In the genomic region with DNA sequence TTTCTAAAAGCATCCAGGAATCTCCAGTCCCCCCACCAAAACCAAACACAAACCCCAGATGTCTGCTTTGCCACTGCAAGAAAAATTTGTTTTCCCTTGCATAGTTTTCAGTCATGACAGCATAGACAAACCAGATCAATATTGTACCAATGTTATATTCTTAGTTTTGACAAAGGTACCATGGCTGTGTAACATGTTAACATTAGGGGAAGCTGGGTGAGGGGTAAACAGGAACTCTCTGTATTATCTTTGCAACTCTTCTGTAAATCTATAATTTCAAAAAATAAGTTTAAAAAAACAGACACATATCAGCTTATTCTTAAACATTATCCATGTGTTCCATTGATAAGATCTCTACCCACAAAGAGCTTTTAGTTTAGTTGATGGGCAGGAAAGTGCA, we compare ENCODE assay signal across 18 cellular contexts. TPM values are rescaled to one million over a fixed set of nuclear protein-coding genes. Genes with fewer than 3 reads are reported as not detected.
DNase-seq lines count a peak whose midpoint lies in the region; ATAC-seq and TF ChIP-seq lines count a peak whose summit lies in the region.
"Had no signal": no experiment of that assay in that cellular context is flagged by ENCODE, and none has a peak within 500 bp of the region (broad histone marks: within the 10 kb centered on the region; RNA-seq: fewer than 3 reads in every experiment).

No MANE protein-coding gene starts in this region.

- no peaks in the 10 kb centered on the region for H3K27me3 Mint-ChIP-seq in stimulated activated naive CD8-positive, alpha-beta T cell treated with anti-CD3 and anti-CD28 coated beads, Interleukin-15, Interleukin-2, amounts not matched to agents 100 ng/mL and 50 ng/mL, for 24 hours
- no peaks in the 10 kb centered on the region for H3K27me3 Mint-ChIP-seq in stimulated activated naive CD8-positive, alpha-beta T cell treated with anti-CD3 and anti-CD28 coated beads, Interleukin-15, amount 100 ng/mL, for 72 hours
- H3K27me3 Mint-ChIP-seq: CD4-positive, alpha-beta memory T cell had no signal

- no peaks in the 10 kb centered on the region for H3K4me1 Mint-ChIP-seq in stimulated activated naive CD8-positive, alpha-beta T cell treated with anti-CD3 and anti-CD28 coated beads, Interleukin-15, Interleukin-2, amounts not matched to agents 100 ng/mL and 50 ng/mL, for 24 hours (ENCODE audit: low read depth)
- H3K4me1 Mint-ChIP-seq in stimulated activated naive CD8-positive, alpha-beta T cell treated with anti-CD3 and anti-CD28 coated beads, Interleukin-15, amount 100 ng/mL, for 72 hours: no peaks in the 10 kb centered on the region
- no peaks in the 10 kb centered on the region for H3K4me1 Mint-ChIP-seq in stimulated activated effector memory CD8-positive, alpha-beta T cell treated with anti-CD3 and anti-CD28 coated beads, Interleukin-12 subunit alpha, Interleukin-12 subunit beta, amount 100 ng/mL, for 72 hours
- H3K4me1 Mint-ChIP-seq: CD14-positive monocyte; CD4-positive, alpha-beta memory T cell; CD4-positive, CD25-positive, alpha-beta regulatory T cell had no signal

- no peak for DNase-seq in stimulated activated naive CD8-positive, alpha-beta T cell treated with anti-CD3 and anti-CD28 coated beads, Interleukin-15, amount 100 ng/mL, for 72 hours
- DNase-seq in stimulated activated effector memory CD8-positive, alpha-beta T cell treated with anti-CD3 and anti-CD28 coated beads, Interleukin-12 subunit alpha, Interleukin-12 subunit beta, amount 100 ng/mL, for 72 hours (ENCODE audit: low spot score in 2 of 2): no peak
- no peak for DNase-seq in right atrium auricular region (ENCODE audit: low spot score)
- DNase-seq: 8988T; ACHN; BE2C; C1 segment of cervical spinal cord; Caco-2; Calu3; CD4-positive, alpha-beta memory T cell; CD4-positive, CD25-positive, alpha-beta regulatory T cell; DMS79 treated with DMSO at 0.1 percent for 48 hours; GF-D8 had no signal

- H3K27ac Mint-ChIP-seq in stimulated activated naive CD8-positive, alpha-beta T cell treated with anti-CD3 and anti-CD28 coated beads, Interleukin-15, Interleukin-2, amounts not matched to agents 100 ng/mL and 50 ng/mL, for 24 hours: peak overlapping the region; percentile 8
- no peak overlapping the region for H3K27ac Mint-ChIP-seq in stimulated activated naive CD8-positive, alpha-beta T cell treated with anti-CD3 and anti-CD28 coated beads, Interleukin-15, amount 100 ng/mL, for 72 hours
- peak overlapping the region; percentile 29 for H3K27ac Mint-ChIP-seq in stimulated activated effector memory CD8-positive, alpha-beta T cell treated with anti-CD3 and anti-CD28 coated beads, Interleukin-12 subunit alpha, Interleukin-12 subunit beta, amount 100 ng/mL, for 72 hours
- H3K27ac Mint-ChIP-seq: CD14-positive monocyte; CD4-positive, CD25-positive, alpha-beta regulatory T cell had no signal

- no peaks in the 10 kb centered on the region for H3K9me3 Mint-ChIP-seq in stimulated activated naive CD8-positive, alpha-beta T cell treated with anti-CD3 and anti-CD28 coated beads, Interleukin-15, Interleukin-2, amounts not matched to agents 100 ng/mL and 50 ng/mL, for 24 hours
- no peaks in the 10 kb centered on the region for H3K9me3 Mint-ChIP-seq in stimulated activated naive CD8-positive, alpha-beta T cell treated with anti-CD3 and anti-CD28 coated beads, Interleukin-15, amount 100 ng/mL, for 72 hours
- no peaks in the 10 kb centered on the region for H3K9me3 Mint-ChIP-seq in stimulated activated effector memory CD8-positive, alpha-beta T cell treated with anti-CD3 and anti-CD28 coated beads, Interleukin-12 subunit alpha, Interleukin-12 subunit beta, amount 100 ng/mL, for 72 hours
- H3K9me3 Mint-ChIP-seq: CD4-positive, alpha-beta memory T cell; CD4-positive, CD25-positive, alpha-beta regulatory T cell had no signal

- no peaks in the 10 kb centered on the region for H3K36me3 Mint-ChIP-seq in stimulated activated naive CD8-positive, alpha-beta T cell treated with anti-CD3 and anti-CD28 coated beads, Interleukin-15, Interleukin-2, amounts not matched to agents 100 ng/mL and 50 ng/mL, for 24 hours (ENCODE audit: low read depth)
- peaks cover 11% of the 10 kb centered on the region for H3K36me3 Mint-ChIP-seq in stimulated activated effector memory CD8-positive, alpha-beta T cell treated with anti-CD3 and anti-CD28 coated beads, Interleukin-12 subunit alpha, Interleukin-12 subunit beta, amount 100 ng/mL, for 72 hours

- POLR2A ChIA-PET in HEK293 (lab: Yijun Ruan, JAX): no interaction called here

- no peak for ATAC-seq in stimulated activated naive CD8-positive, alpha-beta T cell treated with anti-CD3 and anti-CD28 coated beads, Interleukin-15, amount 100 ng/mL, for 72 hours
- no peak for ATAC-seq in stimulated activated effector memory CD8-positive, alpha-beta T cell treated with anti-CD3 and anti-CD28 coated beads, Interleukin-12 subunit alpha, Interleukin-12 subunit beta, amount 100 ng/mL, for 72 hours
- ATAC-seq in HG02678 (IDR thresholded peaks at IDR 0.05; ENCODE audit: unreplicated experiment): no peak

- H3K27ac ChIP-seq in HEK293 (ENCODE audit: extremely low read depth, low read depth, low read length): no peak overlapping the region
- no peak overlapping the region for H3K27ac ChIP-seq in right atrium auricular region
- H3K27ac ChIP-seq: BLaER1 had no signal

- H3K36me3 ChIP-seq in HEK293 (ENCODE audit: control insufficient read depth in 2 of 2, insufficient read depth in 1 of 2, low read length in 2 of 2): no peaks in the 10 kb centered on the region
- no peaks in the 10 kb centered on the region for H3K36me3 ChIP-seq in right atrium auricular region
- H3K36me3 ChIP-seq: BE2C, BLaER1 had no signal

- peaks cover 7% of the 10 kb centered on the region for H3K4me1 ChIP-seq in HEK293 (ENCODE audit: control insufficient read depth, insufficient read depth, low read length)
- H3K4me1 ChIP-seq in right atrium auricular region: no peaks in the 10 kb centered on the region
- H3K4me1 ChIP-seq: BE2C, BLaER1, Caco-2 had no signal

- no peaks in the 10 kb centered on the region for H3K9me3 ChIP-seq in HEK293 (ENCODE audit: control insufficient read depth, insufficient read depth, low read depth, low read length)
- no peaks in the 10 kb centered on the region for H3K9me3 ChIP-seq in right atrium auricular region
- H3K9me3 ChIP-seq: BE2C, BLaER1, Caco-2 had no signal

- CTCF ChIA-PET in HEK293 (lab: Yijun Ruan, JAX): interaction anchor here (0.7 to 1.3 kb wide), 2 partner anchors 35 to 537 kb away, joined by 3 read pairs; no protein-coding TSS in a partner anchor

- no peak for TF ChIP-seq CTCF in HEK293 (tag by site-specific recombination; IDR thresholded peaks at IDR 0.05)
- no peak for TF ChIP-seq CTCF in right atrium auricular region (IDR thresholded peaks at IDR 0.05)

- H3K4me3 ChIP-seq in HEK293 (ENCODE audit: low read depth, low read length) (no peak overlapping the region), right atrium auricular region (no peak overlapping the region)
- H3K4me3 ChIP-seq: BLaER1 had no signal

- H3K4me3 Mint-ChIP-seq in stimulated activated naive CD8-positive, alpha-beta T cell treated with anti-CD3 and anti-CD28 coated beads, Interleukin-15, Interleukin-2, amounts not matched to agents 100 ng/mL and 50 ng/mL, for 24 hours: no peak overlapping the region
- no peak overlapping the region for H3K4me3 Mint-ChIP-seq in stimulated activated naive CD8-positive, alpha-beta T cell treated with anti-CD3 and anti-CD28 coated beads, Interleukin-15, amount 100 ng/mL, for 72 hours
- no peak overlapping the region for H3K4me3 Mint-ChIP-seq in stimulated activated effector memory CD8-positive, alpha-beta T cell treated with anti-CD3 and anti-CD28 coated beads, Interleukin-12 subunit alpha, Interleukin-12 subunit beta, amount 100 ng/mL, for 72 hours
- H3K4me3 Mint-ChIP-seq: CD14-positive monocyte; CD4-positive, alpha-beta memory T cell; CD4-positive, CD25-positive, alpha-beta regulatory T cell had no signal

- H3K27me3 ChIP-seq in right atrium auricular region: no peaks in the 10 kb centered on the region
- H3K27me3 ChIP-seq: BE2C, BLaER1 had no signal

TF ChIP-seq in HEK293, 187 proteins besides CTCF, POLR2A, EP300 and RAD21:
- TF ChIP-seq ZNF449 (tag by site-specific recombination; IDR thresholded peaks at IDR 0.05): no peak
- peak; percentile 99 for TF ChIP-seq ZNF529 (tag by site-specific recombination; IDR thresholded peaks at IDR 0.05; ENCODE audit: insufficient replicate concordance)

RNA-seq across cellular contexts. Expression of gene PWP1, which starts 44.4 kb away (rescaled TPM):
- 10 to 100 TPM; 22.2 to 49.1 TPM for total RNA-seq in right atrium auricular region

Comparison
In these comparisons a context has a peak if more than half of its experiments do, and no peak if none do; other contexts are left out.
1. H3K27ac Mint-ChIP-seq: peak in stimulated activated naive CD8-positive, alpha-beta T cell treated with anti-CD3 and anti-CD28 coated beads, Interleukin-15, Interleukin-2, amounts not matched to agents 100 ng/mL and 50 ng/mL, for 24 hours (single experiment) and stimulated activated effector memory CD8-positive, alpha-beta T cell treated with anti-CD3 and anti-CD28 coated beads, Interleukin-12 subunit alpha, Interleukin-12 subunit beta, amount 100 ng/mL, for 72 hours (single experiment); none in stimulated activated naive CD8-positive, alpha-beta T cell treated with anti-CD3 and anti-CD28 coated beads, Interleukin-15, amount 100 ng/mL, for 72 hours (0 of 2).